ENCODE assay signal across 1 cellular context in the genomic region with DNA sequence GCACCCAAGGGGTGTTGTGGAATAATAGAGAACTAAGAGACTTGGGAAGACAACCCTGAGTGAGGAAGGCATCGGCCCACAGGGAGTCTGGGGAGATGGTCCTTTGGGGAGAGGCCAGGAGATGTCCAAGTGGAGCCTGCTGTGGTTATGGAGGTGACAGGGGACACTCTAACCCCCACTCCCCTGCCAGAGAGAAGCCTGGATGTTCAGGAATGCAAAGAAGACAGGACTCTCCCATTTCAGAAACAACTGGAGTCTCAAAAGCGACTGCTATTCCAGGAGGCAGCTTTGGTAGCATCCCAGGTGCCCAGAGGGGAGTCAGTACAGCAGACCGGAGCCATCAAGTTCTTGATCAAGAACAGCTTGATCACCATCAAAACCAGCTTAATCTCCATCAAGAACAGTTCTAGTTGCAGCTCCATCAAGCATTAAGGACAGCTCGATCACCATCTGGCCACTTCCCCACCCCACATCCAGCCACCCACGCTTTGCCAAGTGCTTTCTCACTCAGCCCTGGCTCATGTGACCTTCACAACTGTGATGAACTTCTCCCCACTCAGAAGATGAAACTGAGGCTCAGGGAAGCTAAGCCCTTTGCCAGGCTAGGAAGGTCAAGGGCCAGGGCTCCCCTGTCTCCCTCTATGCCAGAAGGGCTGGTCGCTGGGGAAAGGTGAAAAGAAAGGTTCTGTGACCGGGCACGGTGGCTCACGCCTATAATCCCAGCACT.
TF ChIP-seq lines count a peak whose summit lies in the region.

No MANE protein-coding gene starts in this region.

TF ChIP-seq in HEK293, 187 proteins besides CTCF, POLR2A, EP300 and RAD21:
- peak; percentile 70 for TF ChIP-seq ZFHX2 (tag by site-specific recombination; conservative IDR thresholded peaks at IDR 0.05)
- TF ChIP-seq ZBTB10 (tag by site-specific recombination; IDR thresholded peaks at IDR 0.05), result no peak
- peak; percentile 62 for TF ChIP-seq EGR2 (tag by site-specific recombination; IDR thresholded peaks at IDR 0.05; ENCODE audit: low read depth)
- TF ChIP-seq, protein P1, sequence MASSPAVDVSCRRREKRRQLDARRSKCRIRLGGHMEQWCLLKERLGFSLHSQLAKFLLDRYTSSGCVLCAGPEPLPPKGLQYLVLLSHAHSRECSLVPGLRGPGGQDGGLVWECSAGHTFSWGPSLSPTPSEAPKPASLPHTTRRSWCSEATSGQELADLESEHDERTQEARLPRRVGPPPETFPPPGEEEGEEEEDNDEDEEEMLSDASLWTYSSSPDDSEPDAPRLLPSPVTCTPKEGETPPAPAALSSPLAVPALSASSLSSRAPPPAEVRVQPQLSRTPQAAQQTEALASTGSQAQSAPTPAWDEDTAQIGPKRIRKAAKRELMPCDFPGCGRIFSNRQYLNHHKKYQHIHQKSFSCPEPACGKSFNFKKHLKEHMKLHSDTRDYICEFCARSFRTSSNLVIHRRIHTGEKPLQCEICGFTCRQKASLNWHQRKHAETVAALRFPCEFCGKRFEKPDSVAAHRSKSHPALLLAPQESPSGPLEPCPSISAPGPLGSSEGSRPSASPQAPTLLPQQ (tag by site-specific recombination; IDR thresholded peaks at IDR 0.05), result no peak
TF ChIP-seq in HEK293: peak in this region for 2.
